Comparison of ENCODE assay signal across 16 cellular contexts in the genomic region with DNA sequence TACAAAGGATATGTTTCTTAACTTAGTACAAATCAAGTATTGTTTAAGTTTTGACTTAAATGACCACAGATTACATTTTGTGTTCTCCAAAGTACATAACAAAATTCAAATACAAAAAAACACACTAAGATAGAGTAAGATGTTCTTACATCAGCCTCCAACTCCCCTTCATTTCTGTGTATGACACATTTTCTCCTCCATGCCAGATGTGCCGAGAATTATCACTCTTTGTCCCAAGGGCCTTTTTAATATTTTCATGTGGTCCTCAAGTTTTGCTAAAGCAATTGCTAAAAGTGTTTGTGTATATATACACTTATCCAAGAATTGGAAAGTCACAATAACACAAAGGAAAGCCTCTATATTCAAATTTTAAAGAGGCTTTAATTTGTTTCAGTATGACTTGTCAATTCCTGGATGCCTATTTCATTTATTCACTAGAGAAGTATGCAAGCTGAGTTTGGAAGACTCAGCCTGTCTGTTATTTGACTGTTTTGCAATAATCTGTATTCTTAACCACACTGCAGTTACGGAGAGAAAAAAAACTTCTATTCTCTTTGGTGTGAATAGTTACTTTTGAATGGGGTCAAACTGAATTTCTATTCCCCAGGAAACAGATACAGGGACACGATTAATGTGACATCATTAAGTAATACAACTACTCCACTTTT.
A peak's percentile ranks its signal among the peaks of the same experiment; 100 is the strongest.
DNase-seq lines count a peak whose midpoint lies in the region; ATAC-seq, FAIRE-seq and TF ChIP-seq lines count a peak whose summit lies in the region.
"Had no signal": no experiment of that assay in that cellular context is flagged by ENCODE, and none has a peak within 500 bp of the region (broad histone marks: within the 10 kb centered on the region; RNA-seq: fewer than 3 reads in every experiment).

No MANE protein-coding gene starts in this region.

- WGBS in IMR-90 (ENCODE audit: extremely low coverage in 2 of 2, insufficient read length in 1 of 2), 2 experiments: no CpG with 5 or more reads among the region's 3 CpGs
- WGBS in neuronal stem cell (ENCODE audit: extremely low coverage in 2 of 2, insufficient read length in 2 of 2, insufficient replicate concordance in 1 of 2), 2 donors: no CpG with 5 or more reads among the region's 3 CpGs
- WGBS in prostate gland: 55% methylated on average over 3 of the region's 3 CpGs

- peak; percentile 92 for ATAC-seq in IMR-90 (ENCODE audit: low read depth)
- ATAC-seq in activated T-cell treated with anti-CD3 and anti-CD28 coated beads, Interleukin-2, amount 50 U/mL, for 72 hours (replicated peaks in 1 of 2): no peak
- no peak for ATAC-seq in GM18907 (IDR thresholded peaks at IDR 0.05; ENCODE audit: unreplicated experiment)

- H3K9me3 ChIP-seq in IMR-90 (ENCODE audit: control insufficient read depth, insufficient read depth, low read length): no peaks in the 10 kb centered on the region
- no peaks in the 10 kb centered on the region for H3K9me3 ChIP-seq in neuronal stem cell (replicated peaks in 1 of 2; ENCODE audit: control insufficient read depth in 2 of 2, insufficient read depth in 1 of 2, low read depth in 1 of 2, low read length in 2 of 2)
- H3K9me3 ChIP-seq in prostate gland: no peaks in the 10 kb centered on the region
- H3K9me3 ChIP-seq: adrenal gland had no signal

- H4K8ac ChIP-seq in IMR-90 (ENCODE audit: low read depth in 2 of 2, low read length in 2 of 2) (0 out of 4 replicates have a peak overlapping the region, but pooled peaks of 1 of the 2 experiments have one; percentile 2), neuronal stem cell (ENCODE audit: low read depth, low read length) (no peak overlapping the region)

- intact Hi-C loops in IMR-90 (cut with micrococcal nuclease) (no loop called here), prostate gland (cut with DNase I) (no loop called here)

- in situ Hi-C loops in IMR-90 (cut with MboI; ENCODE audit: low sequenced_read_pairs): no loop called here

- H3K79me1 ChIP-seq in IMR-90 (ENCODE audit: low read depth in 1 of 2, low read length in 2 of 2) (no peaks in the 10 kb centered on the region), neuronal stem cell (ENCODE audit: low read depth, low read length) (no peaks in the 10 kb centered on the region)

- H3K4me2 ChIP-seq in IMR-90 (ENCODE audit: low read depth, low read length) (peak overlapping the region; percentile 45; the same call in 1 of the 2 replicates), neuronal stem cell (ENCODE audit: insufficient read depth, low read length, poor library complexity, severe bottlenecking) (no peak overlapping the region)

- CTCF ChIA-PET in IMR-90 (lab: Yijun Ruan, JAX): no interaction called here

- H3K27ac Mint-ChIP-seq in activated T-cell treated with anti-CD3 and anti-CD28 coated beads, Interleukin-2, amount 50 U/mL, for 72 hours: no peak overlapping the region
- H3K27ac Mint-ChIP-seq: activated T-helper 1 cell treated with anti-CD3 and anti-CD28 coated beads, Interleukin-12 subunit alpha, Interleukin-12 subunit beta, Interleukin-2, Interleukin-4 antibody, amounts not matched to agents 30 ng/mL and 10 ng/mL and 1 ng/mL, durations not matched to agents 14 hours and 24 hours and 36 hours had no signal

- H2BK15ac ChIP-seq in IMR-90 (ENCODE audit: low read depth, low read length): no peak overlapping the region
- no peak overlapping the region for H2BK15ac ChIP-seq in neuronal stem cell (ENCODE audit: low read length)

- no peak overlapping the region for H3K23ac ChIP-seq in IMR-90 (ENCODE audit: low read depth, low read length)
- H3K23ac ChIP-seq in neuronal stem cell (ENCODE audit: low read depth, low read length, poor library complexity): no peak overlapping the region

- H3K36me3 ChIP-seq in IMR-90 (ENCODE audit: control insufficient read depth, insufficient read depth, low read length) (no peaks in the 10 kb centered on the region), neuronal stem cell (replicated peaks in 1 of 2; ENCODE audit: control insufficient read depth in 2 of 2, insufficient read depth in 2 of 2, low read length in 2 of 2) (no peaks in the 10 kb centered on the region), prostate gland (no peaks in the 10 kb centered on the region)
- H3K36me3 ChIP-seq: adrenal gland had no signal

- H3K4me1 ChIP-seq in IMR-90 (ENCODE audit: control insufficient read depth, insufficient read depth, low read length) (no peaks in the 10 kb centered on the region), neuronal stem cell (ENCODE audit: control insufficient read depth in 2 of 2, insufficient read depth in 1 of 2, low read depth in 1 of 2, low read length in 2 of 2) (no peaks in the 10 kb centered on the region), prostate gland (replicated peaks) (no peaks in the 10 kb centered on the region)
- H3K4me1 ChIP-seq: adrenal gland had no signal

- BruUV-seq in IMR-90 (replicated peaks; lab: Mats Ljungman, UMichigan): no TSS peak

- H3K9ac ChIP-seq in IMR-90 (ENCODE audit: low read depth, low read length): no peak overlapping the region
- H3K9ac ChIP-seq in neuronal stem cell (ENCODE audit: low read depth, low read length, poor library complexity): no peak overlapping the region

- H3K9me3 Mint-ChIP-seq in activated T-cell treated with anti-CD3 and anti-CD28 coated beads, Interleukin-2, amount 50 U/mL, for 72 hours: no peaks in the 10 kb centered on the region
- H3K9me3 Mint-ChIP-seq: activated T-helper 1 cell treated with anti-CD3 and anti-CD28 coated beads, Interleukin-12 subunit alpha, Interleukin-12 subunit beta, Interleukin-2, Interleukin-4 antibody, amounts not matched to agents 30 ng/mL and 10 ng/mL and 1 ng/mL, durations not matched to agents 14 hours and 24 hours and 36 hours had no signal

- H3K27me3 ChIP-seq in IMR-90 (ENCODE audit: control insufficient read depth, insufficient read depth, low read length) (no peaks in the 10 kb centered on the region), neuronal stem cell (ENCODE audit: control insufficient read depth in 3 of 3, insufficient read depth in 3 of 3, low read depth in 1 of 3, low read length in 3 of 3) (peaks cover 0 to 2% (median 0%) of the 10 kb centered on the region in 3 experiments), prostate gland (replicated peaks; ENCODE audit: insufficient read depth) (no peaks in the 10 kb centered on the region)
- H3K27me3 ChIP-seq: adrenal gland had no signal

- TF ChIP-seq POLR2A in IMR-90 (IDR thresholded peaks at IDR 0.05; ENCODE audit: low read depth, low read length) (no peak), prostate gland (IDR thresholded peaks at IDR 0.05) (no peak)

- TF ChIP-seq CTCF in AG09319 (IDR thresholded peaks at IDR 0.05; ENCODE audit: low read depth, low read length) (no peak), IMR-90 (conservative IDR thresholded peaks at IDR 0.05; ENCODE audit: low read depth, low read length) (no peak), prostate gland (IDR thresholded peaks at IDR 0.05) (no peak)

- H2AK9ac ChIP-seq in IMR-90 (replicated peaks; ENCODE audit: low read depth, low read length, poor library complexity): no peak overlapping the region

- no peaks in the 10 kb centered on the region for H4K20me1 ChIP-seq in IMR-90 (ENCODE audit: insufficient read depth, low read length)

- no peak for TF ChIP-seq RAD21 in IMR-90 (IDR thresholded peaks at IDR 0.05; ENCODE audit: low read length)

- H2BK12ac ChIP-seq in neuronal stem cell (ENCODE audit: low read length): no peak overlapping the region

- H4K91ac ChIP-seq in IMR-90 (ENCODE audit: insufficient read depth, low read depth, low read length) (no peak overlapping the region), neuronal stem cell (ENCODE audit: low read depth, low read length, poor library complexity) (no peak overlapping the region)

- H2BK5ac ChIP-seq in IMR-90 (ENCODE audit: low read depth, low read length, poor library complexity, severe bottlenecking) (no peak overlapping the region), neuronal stem cell (ENCODE audit: low read length) (no peak overlapping the region)

- H3K14ac ChIP-seq in IMR-90 (replicated peaks; ENCODE audit: low read depth, low read length): no peak overlapping the region
- no peak overlapping the region for H3K14ac ChIP-seq in neuronal stem cell (ENCODE audit: low read length)

- H3K36me3 Mint-ChIP-seq in activated T-cell treated with anti-CD3 and anti-CD28 coated beads, Interleukin-2, amount 50 U/mL, for 72 hours (ENCODE audit: insufficient read depth in 2 of 2): no peaks in the 10 kb centered on the region

- no peak overlapping the region for H3K4me3 Mint-ChIP-seq in activated T-cell treated with anti-CD3 and anti-CD28 coated beads, Interleukin-2, amount 50 U/mL, for 72 hours
- H3K4me3 Mint-ChIP-seq: activated T-helper 1 cell treated with anti-CD3 and anti-CD28 coated beads, Interleukin-12 subunit alpha, Interleukin-12 subunit beta, Interleukin-2, Interleukin-4 antibody, amounts not matched to agents 30 ng/mL and 10 ng/mL and 1 ng/mL, durations not matched to agents 14 hours and 24 hours and 36 hours had no signal

- dilution Hi-C loops in IMR-90 (cut with HindIII; ENCODE audit: low sequenced_read_pairs, unreplicated experiment): no loop called here

- H2BK120ac ChIP-seq in IMR-90 (ENCODE audit: low read depth, low read length) (no peak overlapping the region), neuronal stem cell (ENCODE audit: low read depth, low read length) (no peak overlapping the region)

- no peak overlapping the region for H3K4ac ChIP-seq in IMR-90 (ENCODE audit: low read depth, low read length)
- H3K4ac ChIP-seq in neuronal stem cell (ENCODE audit: low read length): no peak overlapping the region

- H2AK5ac ChIP-seq in IMR-90 (ENCODE audit: low read depth, low read length): no peak overlapping the region
- H2AK5ac ChIP-seq in neuronal stem cell (ENCODE audit: low read depth, low read length): no peak overlapping the region

- DNase-seq in AG09319 (ENCODE audit: extremely low read depth, low read depth) (peak; percentile 40), IMR-90 (peak; percentile 52), dedifferentiated amniotic fluid mesenchymal stem cell (ENCODE audit: extremely low spot score) (peak; percentile 80), neuronal stem cell (ENCODE audit: low spot score) (no peak), RCC 7860 (ENCODE audit: low spot score) (no peak), prostate gland (ENCODE audit: low spot score) (no peak)
- no peak for DNase-seq in activated T-cell treated with anti-CD3 and anti-CD28 coated beads, Interleukin-2, amount 50 U/mL, for 72 hours
- DNase-seq: activated CD4-positive, alpha-beta T cell treated with anti-CD3 and anti-CD28 coated beads, Interleukin-2, amount 50 U/mL, for 4 hours; adrenal gland; DMS79; posterior cingulate gyrus; stimulated activated CD4-positive, alpha-beta T cell treated with anti-CD3 and anti-CD28 coated beads, Interleukin-15, amount 100 ng/mL, for 24 hours; substantia nigra had no signal

- no peak for FAIRE-seq in RCC 7860 (lab: Jason Lieb, UNC)

- H3K9me1 ChIP-seq in IMR-90 (ENCODE audit: insufficient read depth, low read length): no peaks in the 10 kb centered on the region

- no peak overlapping the region for H3K4me3 ChIP-seq in IMR-90 (ENCODE audit: insufficient read depth, low read depth, low read length)
- no peak overlapping the region for H3K4me3 ChIP-seq in neuronal stem cell (ENCODE audit: low read length in 2 of 2)
- no peak overlapping the region for H3K4me3 ChIP-seq in prostate gland
- H3K4me3 ChIP-seq: adrenal gland had no signal

- no peaks in the 10 kb centered on the region for H3K27me3 Mint-ChIP-seq in activated T-cell treated with anti-CD3 and anti-CD28 coated beads, Interleukin-2, amount 50 U/mL, for 72 hours (ENCODE audit: low read depth)

- H2AFZ ChIP-seq in IMR-90 (replicated peaks; ENCODE audit: low read length, poor library complexity) (no peak overlapping the region), neuronal stem cell (ENCODE audit: low read length) (peak overlapping the region; percentile 77)

- H3K18ac ChIP-seq in IMR-90 (ENCODE audit: low read depth, low read length) (no peak overlapping the region), neuronal stem cell (ENCODE audit: low read length) (no peak overlapping the region)

- H3K27ac ChIP-seq in IMR-90 (ENCODE audit: insufficient read depth, low read length): no peak overlapping the region
- H3K27ac ChIP-seq in neuronal stem cell (replicated peaks; ENCODE audit: low read length): no peak overlapping the region
- no peak overlapping the region for H3K27ac ChIP-seq in prostate gland
- H3K27ac ChIP-seq: adrenal gland, C4-2B had no signal

- H3K4me1 Mint-ChIP-seq in activated T-cell treated with anti-CD3 and anti-CD28 coated beads, Interleukin-2, amount 50 U/mL, for 72 hours (ENCODE audit: low read depth): no peaks in the 10 kb centered on the region

- POLR2A ChIA-PET in IMR-90 (lab: Charles Lee; ENCODE audit: unreplicated experiment): no interaction called here

- H3K56ac ChIP-seq in IMR-90 (ENCODE audit: extremely low read depth, insufficient read depth, low read length): no peak overlapping the region

- H2BK20ac ChIP-seq in IMR-90 (ENCODE audit: low read depth, low read length): no peak overlapping the region

- no peak overlapping the region for H4K5ac ChIP-seq in IMR-90 (ENCODE audit: low read depth, low read length)

Comparison
In these comparisons a context has a peak if more than half of its experiments do, and no peak if none do; other contexts are left out.
1. DNase-seq: peak in AG09319 (single experiment), IMR-90 (single experiment) and dedifferentiated amniotic fluid mesenchymal stem cell (single experiment); none in neuronal stem cell (single experiment), RCC 7860 (single experiment), activated T-cell treated with anti-CD3 and anti-CD28 coated beads, Interleukin-2, amount 50 U/mL, for 72 hours (0 of 2) and prostate gland (single experiment).